ENCODE assay signal across 17 cellular contexts in the genomic region with DNA sequence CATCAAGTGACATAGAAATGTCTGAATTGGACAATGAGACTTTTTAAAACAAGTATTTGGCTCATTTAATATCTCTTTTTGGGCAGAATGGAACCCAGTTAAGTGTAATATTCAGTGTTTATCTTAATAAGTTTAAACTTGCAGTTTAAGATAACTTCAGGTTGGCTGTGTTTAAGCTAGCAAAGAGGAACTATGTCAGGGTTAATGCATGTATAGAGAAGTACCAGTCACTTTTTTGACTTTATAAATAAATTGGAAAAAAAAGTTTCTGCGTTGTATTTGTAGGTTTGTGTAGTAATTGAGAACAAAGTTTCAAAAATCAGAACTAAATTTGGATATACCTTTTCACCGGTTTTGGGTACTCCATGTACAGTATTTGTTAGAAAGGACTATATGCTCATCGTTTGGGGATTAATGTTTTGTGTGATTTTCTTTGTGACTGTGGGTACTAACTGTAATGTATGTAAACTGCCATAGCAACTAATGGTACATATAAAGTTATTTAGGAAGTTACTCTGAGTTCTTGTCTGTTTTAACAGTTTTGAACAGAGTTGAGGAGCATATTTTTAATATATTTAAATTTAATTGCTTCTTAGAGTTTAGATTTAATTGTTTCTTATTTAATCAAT. TPM values are rescaled to one million over a fixed set of nuclear protein-coding genes. Genes with fewer than 3 reads are reported as not detected.
DNase-seq lines count a peak whose midpoint lies in the region; ATAC-seq and TF ChIP-seq lines count a peak whose summit lies in the region.
"Had no signal": no experiment of that assay in that cellular context is flagged by ENCODE, and none has a peak within 500 bp of the region (broad histone marks: within the 10 kb centered on the region; RNA-seq: fewer than 3 reads in every experiment).

No MANE protein-coding gene starts in this region.

- peak overlapping the region; percentile 81 for H3K27ac ChIP-seq in SJSA1
- peak overlapping the region; percentile 30 for H3K27ac ChIP-seq in fibroblast of lung (ENCODE audit: insufficient read depth, low read length)
- H3K27ac ChIP-seq: left ventricle myocardium inferior had no signal

- no peak overlapping the region for H2AFZ ChIP-seq in fibroblast of lung (ENCODE audit: low read length)

- peak overlapping the region; percentile 97 for H3K4me3 Mint-ChIP-seq in nephron progenitor cell
- H3K4me3 Mint-ChIP-seq: activated CD8-positive, alpha-beta T cell treated with anti-CD3 and anti-CD28 coated beads for 36 hours; activated T-helper 1 cell treated with anti-CD3 and anti-CD28 coated beads, Interleukin-12 subunit alpha, Interleukin-12 subunit beta, Interleukin-2, Interleukin-4 antibody, amounts not matched to agents 30 ng/mL and 10 ng/mL and 1 ng/mL, durations not matched to agents 14 hours and 24 hours and 36 hours; naive B cell had no signal

- TF ChIP-seq CTCF in fibroblast of lung (conservative IDR thresholded peaks at IDR 0.05 in 1 of 2, IDR thresholded peaks at IDR 0.05 in 1 of 2; ENCODE audit: low read depth in 1 of 2, low read length in 2 of 2) (no peak), nephron progenitor cell (IDR thresholded peaks at IDR 0.05) (no peak)

- no peaks in the 10 kb centered on the region for H3K9me3 Mint-ChIP-seq in nephron progenitor cell
- H3K9me3 Mint-ChIP-seq: activated CD8-positive, alpha-beta T cell treated with anti-CD3 and anti-CD28 coated beads for 36 hours; activated T-helper 1 cell treated with anti-CD3 and anti-CD28 coated beads, Interleukin-12 subunit alpha, Interleukin-12 subunit beta, Interleukin-2, Interleukin-4 antibody, amounts not matched to agents 30 ng/mL and 10 ng/mL and 1 ng/mL, durations not matched to agents 14 hours and 24 hours and 36 hours; naive B cell had no signal

- DNase-seq in DMS114 treated with DMSO at 0.1 percent for 48 hours (lab: John Stamatoyannopoulos, UW; ENCODE audit: unreplicated experiment) = peak; percentile 72
- DNase-seq in SJSA1 (ENCODE audit: low read depth in 1 of 2, low spot score in 2 of 2) = peak in 1 of 2 experiments; percentile 95
- peak in 1 of 2 donors; percentile 37 for DNase-seq in fibroblast of lung (ENCODE audit: low read depth in 2 of 2)
- no peak for DNase-seq in nephron progenitor cell
- no peak for DNase-seq in OCI-M2 (lab: John Stamatoyannopoulos, UW; ENCODE audit: unreplicated experiment)
- no peak for DNase-seq in islet precursor cell
- DNase-seq: activated CD8-positive, alpha-beta T cell treated with anti-CD3 and anti-CD28 coated beads for 36 hours; central memory CD4-positive, alpha-beta T cell; GF-D8; HCEC 1CT; left ventricle myocardium inferior; naive B cell; NCI-H1694 treated with DMSO at 0.1 percent for 48 hours; NCI-H446 treated with DMSO at 0.1 percent for 48 hours had no signal

- peaks cover 5% of the 10 kb centered on the region for H3K9me3 ChIP-seq in SJSA1 (replicated peaks)
- H3K9me3 ChIP-seq in fibroblast of lung (ENCODE audit: control insufficient read depth, insufficient read depth, low read depth, low read length) = no peaks in the 10 kb centered on the region
- H3K9me3 ChIP-seq: left ventricle myocardium inferior had no signal

- H3K4me1 Mint-ChIP-seq in nephron progenitor cell = peaks cover 62% of the 10 kb centered on the region

- H3K9ac ChIP-seq in fibroblast of lung (ENCODE audit: insufficient read depth, low read length) = no peak overlapping the region

- H3K27ac Mint-ChIP-seq in nephron progenitor cell = peak overlapping the region; percentile 95
- H3K27ac Mint-ChIP-seq: activated CD8-positive, alpha-beta T cell treated with anti-CD3 and anti-CD28 coated beads for 36 hours; activated T-helper 1 cell treated with anti-CD3 and anti-CD28 coated beads, Interleukin-12 subunit alpha, Interleukin-12 subunit beta, Interleukin-2, Interleukin-4 antibody, amounts not matched to agents 30 ng/mL and 10 ng/mL and 1 ng/mL, durations not matched to agents 14 hours and 24 hours and 36 hours; naive B cell had no signal

- no peak overlapping the region for H3K4me3 ChIP-seq in SJSA1
- peak overlapping the region; percentile 27 to 87 (median 81) for H3K4me3 ChIP-seq in fibroblast of lung (replicated peaks in 1 of 4; ENCODE audit: control extremely low read depth in 1 of 4, insufficient read depth in 1 of 4, low read depth in 3 of 4, low read length in 4 of 4)
- H3K4me3 ChIP-seq: left ventricle myocardium inferior had no signal

- peak overlapping the region; percentile 94 for H3K4me2 ChIP-seq in fibroblast of lung (ENCODE audit: extremely low read depth, insufficient read depth, low read length)

- peaks cover 4% of the 10 kb centered on the region for H3K27me3 Mint-ChIP-seq in nephron progenitor cell (ENCODE audit: low read depth, poor library complexity)

- H3K27me3 ChIP-seq in SJSA1 (replicated peaks) (no peaks in the 10 kb centered on the region), fibroblast of lung (ENCODE audit: control insufficient read depth, insufficient read depth, low read length) (no peaks in the 10 kb centered on the region)

- H3K36me3 ChIP-seq in SJSA1 = peaks cover 88% of the 10 kb centered on the region
- no peaks in the 10 kb centered on the region for H3K36me3 ChIP-seq in fibroblast of lung (ENCODE audit: control insufficient read depth, insufficient read depth, low read length)
- H3K36me3 ChIP-seq: left ventricle myocardium inferior had no signal

- no peak for ATAC-seq in HG02678 (IDR thresholded peaks at IDR 0.05; ENCODE audit: unreplicated experiment)
- no peak for ATAC-seq in HG03442 (IDR thresholded peaks at IDR 0.05; ENCODE audit: unreplicated experiment)
- ATAC-seq: activated CD8-positive, alpha-beta T cell treated with anti-CD3 and anti-CD28 coated beads for 36 hours had no signal

- no peaks in the 10 kb centered on the region for H4K20me1 ChIP-seq in fibroblast of lung (ENCODE audit: control insufficient read depth, extremely low read depth, insufficient read depth, low read length)

- H3K79me2 ChIP-seq in fibroblast of lung (ENCODE audit: control insufficient read depth, insufficient read depth, low read length) = peaks cover 97% of the 10 kb centered on the region

- H3K4me1 ChIP-seq in SJSA1 (replicated peaks) (peaks cover 68% of the 10 kb centered on the region), fibroblast of lung (ENCODE audit: control insufficient read depth, extremely low read depth, insufficient read depth, low read length) (peaks cover 9% of the 10 kb centered on the region)

- peaks cover 60% of the 10 kb centered on the region for H3K36me3 Mint-ChIP-seq in nephron progenitor cell (ENCODE audit: low read depth)

RNA-seq across cellular contexts. Expression of a gene that starts 4.5 kb away (rescaled TPM):
- total RNA-seq in SJSA1 (2014; rRNA removed; shearing (Covaris generic)) = 278 and 326 TPM in 2 replicates
- 4.4 and 7.3 TPM in 2 replicates for total RNA-seq in fibroblast of lung
- polyA plus RNA-seq in fibroblast of lung = 8.2 and 15.9 TPM in 2 replicates
- 7.0 and 15.7 TPM in 2 replicates for polyA plus RNA-seq in fibroblast of lung (2012)
- polyA minus RNA-seq in fibroblast of lung (ENCODE audit: low replicate concordance) = 6.4 and 9.3 TPM in 2 replicates
- total RNA-seq: activated CD8-positive, alpha-beta T cell treated with anti-CD3 and anti-CD28 coated beads for 36 hours; left ventricle myocardium inferior had no signal

Comparison
In these comparisons a context has a peak if more than half of its experiments do, and no peak if none do; other contexts are left out.
1. RNA of a gene that starts 4.5 kb away (total RNA-seq): 278 to 326 TPM in SJSA1; 4.4 to 7.3 TPM in fibroblast of lung; every median in the first group is over 10 times any median in the second.